ENCODE assay signal across 15 cellular contexts in the genomic region with DNA sequence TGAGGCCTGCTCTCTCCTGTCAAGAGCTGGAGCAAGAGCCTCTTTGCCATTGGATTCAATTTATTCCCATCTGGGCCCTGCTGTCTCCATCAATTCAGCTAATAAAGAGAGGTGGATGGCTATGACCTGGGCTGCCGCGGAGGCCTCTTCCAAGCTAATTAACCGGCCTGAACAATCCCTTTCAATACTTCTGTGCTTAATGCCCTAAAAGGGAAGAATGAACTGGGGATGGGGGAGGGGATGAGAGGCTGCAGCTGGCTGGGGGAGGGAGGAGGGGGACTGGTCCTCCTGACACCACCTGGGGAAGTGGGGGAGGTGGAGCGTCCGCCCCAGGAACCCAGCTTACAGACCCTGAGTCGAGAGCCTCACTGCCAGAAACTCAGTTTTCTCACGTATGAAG. TPM values are rescaled to one million over a fixed set of nuclear protein-coding genes. Genes with fewer than 3 reads are reported as not detected.
A peak's percentile ranks its signal among the peaks of the same experiment; 100 is the strongest.
DNase-seq lines count a peak whose midpoint lies in the region; ATAC-seq and TF ChIP-seq lines count a peak whose summit lies in the region.
"Had no signal": no experiment of that assay in that cellular context is flagged by ENCODE, and none has a peak within 500 bp of the region (broad histone marks: within the 10 kb centered on the region; RNA-seq: fewer than 3 reads in every experiment).

No MANE protein-coding gene starts in this region.

- no peak for TF ChIP-seq CTCF in brain (conservative IDR thresholded peaks at IDR 0.05)

- H3K36me3 Mint-ChIP-seq in brain: no peaks in the 10 kb centered on the region
- H3K36me3 Mint-ChIP-seq: activated naive CD8-positive, alpha-beta T cell treated with anti-CD3 and anti-CD28 coated beads, Interleukin-2, amount 10 ng/mL, durations not matched to agents 7 days and 5 days; CD4-positive, alpha-beta memory T cell had no signal

- H3K4me3 Mint-ChIP-seq in brain: no peak overlapping the region
- H3K4me3 Mint-ChIP-seq: activated naive CD8-positive, alpha-beta T cell treated with anti-CD3 and anti-CD28 coated beads, Interleukin-2, amount 10 ng/mL, durations not matched to agents 7 days and 5 days; CD4-positive, alpha-beta memory T cell; effector memory CD8-positive, alpha-beta T cell had no signal

- peak; percentile 93 for DNase-seq in DMS79 treated with DMSO at 0.1 percent for 48 hours (lab: John Stamatoyannopoulos, UW)
- DNase-seq in NCI-H187 (lab: John Stamatoyannopoulos, UW): peak; percentile 81 to 93
- peak; percentile 98 for DNase-seq in NCI-H524 (lab: John Stamatoyannopoulos, UW)
- no peak for DNase-seq in activated CD4-positive, alpha-beta T cell treated with anti-CD3 and anti-CD28 coated beads for 1 hour
- DNase-seq in DMS53 (lab: John Stamatoyannopoulos, UW): no peak
- DNase-seq: activated naive CD8-positive, alpha-beta T cell treated with anti-CD3 and anti-CD28 coated beads, Interleukin-2, amount 10 ng/mL, durations not matched to agents 7 days and 5 days; activated T-cell treated with anti-CD3 and anti-CD28 coated beads, Interleukin-2, amount 50 U/mL, for 1 hour; CD4-positive, alpha-beta memory T cell; effector memory CD8-positive, alpha-beta T cell had no signal

- H3K4me1 Mint-ChIP-seq in brain: peaks cover 20% of the 10 kb centered on the region
- H3K4me1 Mint-ChIP-seq: activated naive CD8-positive, alpha-beta T cell treated with anti-CD3 and anti-CD28 coated beads, Interleukin-2, amount 10 ng/mL, durations not matched to agents 7 days and 5 days; CD4-positive, alpha-beta memory T cell had no signal

- H3K9me3 Mint-ChIP-seq in brain: peaks cover 0 to 7% (median 0%) of the 10 kb centered on the region in 5 experiments
- H3K9me3 Mint-ChIP-seq: activated naive CD8-positive, alpha-beta T cell treated with anti-CD3 and anti-CD28 coated beads, Interleukin-2, amount 10 ng/mL, durations not matched to agents 7 days and 5 days; CD4-positive, alpha-beta memory T cell; effector memory CD8-positive, alpha-beta T cell had no signal

- peaks cover 3% of the 10 kb centered on the region for H3K27me3 Mint-ChIP-seq in brain
- H3K27me3 Mint-ChIP-seq: activated naive CD8-positive, alpha-beta T cell treated with anti-CD3 and anti-CD28 coated beads, Interleukin-2, amount 10 ng/mL, durations not matched to agents 7 days and 5 days; effector memory CD8-positive, alpha-beta T cell had no signal

- ATAC-seq in HG03139 (IDR thresholded peaks at IDR 0.05; ENCODE audit: unreplicated experiment) (no peak), HG02610 (IDR thresholded peaks at IDR 0.05; ENCODE audit: unreplicated experiment) (no peak)
- ATAC-seq: effector memory CD8-positive, alpha-beta T cell; PC-3; sciatic nerve had no signal

- peak overlapping the region in 3 of 5 experiments; percentile 19 to 59 (median 28) for H3K27ac Mint-ChIP-seq in brain
- H3K27ac Mint-ChIP-seq: activated naive CD8-positive, alpha-beta T cell treated with anti-CD3 and anti-CD28 coated beads, Interleukin-2, amount 10 ng/mL, durations not matched to agents 7 days and 5 days; CD4-positive, alpha-beta memory T cell; effector memory CD8-positive, alpha-beta T cell had no signal

RNA-seq across cellular contexts. Expression of gene PRR23E, which starts 33.4 kb away (rescaled TPM):
- not detected for polyA plus RNA-seq in brain (ENCODE audit: insufficient read depth, low read depth, low replicate concordance)
- polyA plus RNA-seq: AG04450; CD4-positive, alpha-beta memory T cell had no signal

Comparison
In these comparisons a context has a peak if more than half of its experiments do, and no peak if none do; other contexts are left out.
1. DNase-seq: peak in DMS79 treated with DMSO at 0.1 percent for 48 hours (single experiment), NCI-H187 (2 of 2) and NCI-H524 (2 of 2); none in activated CD4-positive, alpha-beta T cell treated with anti-CD3 and anti-CD28 coated beads for 1 hour (single experiment) and DMS53 (single experiment).